ENCODE assay signal across 3 cellular contexts in the genomic region with DNA sequence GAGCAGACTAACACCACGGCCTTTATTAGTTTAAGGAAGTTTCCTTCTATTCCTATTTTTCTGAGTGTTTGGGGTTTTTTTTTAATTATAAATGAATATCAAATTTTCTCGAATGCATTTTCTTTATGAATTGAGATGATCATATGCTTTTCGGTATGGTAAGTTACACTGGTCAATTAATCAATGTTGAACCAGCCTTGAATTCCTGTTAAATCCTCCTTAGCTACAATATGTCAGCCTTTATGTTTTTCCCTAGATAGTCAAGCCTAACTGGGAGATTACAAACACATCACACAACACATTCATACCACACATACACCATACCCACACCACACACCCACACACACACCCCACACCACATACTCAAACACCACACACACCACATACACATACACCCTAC.
TF ChIP-seq lines count a peak whose summit lies in the region.

No MANE protein-coding gene starts in this region.

TF ChIP-seq in GM12891, 5 proteins besides CTCF, POLR2A, EP300 and RAD21:
- TF ChIP-seq PAX5 (IDR thresholded peaks at IDR 0.05; ENCODE audit: insufficient read depth, low read length, severe bottlenecking): no peak
- TF ChIP-seq POLR2AphosphoS5 (IDR thresholded peaks at IDR 0.05; ENCODE audit: low read depth, low read length): no peak
- no peak for TF ChIP-seq SPI1 (IDR thresholded peaks at IDR 0.05; ENCODE audit: low read depth, low read length)

TF ChIP-seq in IMR-90, 13 proteins besides CTCF, POLR2A, EP300 and RAD21:
- TF ChIP-seq NFE2L2 (IDR thresholded peaks at IDR 0.05; ENCODE audit: low read depth, low read length): no peak
- TF ChIP-seq FOS (IDR thresholded peaks at IDR 0.05; ENCODE audit: low read depth, low read length): no peak

TF ChIP-seq in K562, 482 proteins besides CTCF, POLR2A, EP300 and RAD21:
- TF ChIP-seq PBX2 (CRISPR knock-in tag; IDR thresholded peaks at IDR 0.05; ENCODE audit: low read depth) (no peak), PBX2 (tag; conservative IDR thresholded peaks at IDR 0.05; ENCODE audit: low read depth) (0 out of 2 replicates have a peak, but pooled peaks have one; percentile 10), HDAC8 (tag; IDR thresholded peaks at IDR 0.05) (no peak), CTBP1 (IDR thresholded peaks at IDR 0.05; ENCODE audit: borderline replicate concordance) (no peak), ZNF324 (CRISPR knock-in tag; IDR thresholded peaks at IDR 0.05) (peak; percentile 86), CBX3 (IDR thresholded peaks at IDR 0.05; ENCODE audit: borderline replicate concordance in 1 of 2, low read length in 2 of 2) (0 out of 3 replicates have a peak, but pooled peaks of 1 of the 2 experiments have one; percentile 16)
- TF ChIP-seq, protein P1, sequence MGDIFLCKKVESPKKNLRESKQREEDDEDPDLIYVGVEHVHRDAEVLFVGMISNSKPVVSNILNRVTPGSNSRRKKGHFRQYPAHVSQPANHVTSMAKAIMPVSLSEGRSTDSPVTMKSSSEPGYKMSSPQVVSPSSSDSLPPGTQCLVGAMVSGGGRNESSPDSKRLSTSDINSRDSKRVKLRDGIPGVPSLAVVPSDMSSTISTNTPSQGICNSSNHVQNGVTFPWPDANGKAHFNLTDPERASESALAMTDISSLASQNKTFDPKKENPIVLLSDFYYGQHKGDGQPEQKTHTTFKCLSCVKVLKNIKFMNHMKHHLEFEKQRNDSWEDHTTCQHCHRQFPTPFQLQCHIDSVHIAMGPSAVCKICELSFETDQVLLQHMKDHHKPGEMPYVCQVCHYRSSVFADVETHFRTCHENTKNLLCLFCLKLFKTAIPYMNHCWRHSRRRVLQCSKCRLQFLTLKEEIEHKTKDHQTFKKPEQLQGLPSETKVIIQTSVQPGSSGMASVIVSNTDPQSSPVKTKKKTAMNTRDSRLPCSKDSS (IDR thresholded peaks at IDR 0.05; ENCODE audit: low read depth, partially characterized antibody): peak; percentile 7
